In genomic region chr3:89576417-89576816, GRCh38 we compare ENCODE assay signal across 36 cellular contexts.
"Had no signal": no experiment of that assay in that cellular context is flagged by ENCODE, and none has a peak within 500 bp of the region (broad histone marks: within the 10 kb centered on the region; RNA-seq: fewer than 3 reads in every experiment).

No MANE protein-coding gene starts in this region.

- H3K4me1 Mint-ChIP-seq: activated B cell treated with CpG ODN at 0.5 μM for 24 hours; activated CD4-positive, alpha-beta memory T cell treated with anti-CD3 and anti-CD28 coated beads, Interleukin-2, amount 10 ng/mL, durations not matched to agents 7 days and 5 days; activated CD4-positive, alpha-beta T cell treated with anti-CD3 and anti-CD28 coated beads, Interleukin-2, amount 10 ng/mL, durations not matched to agents 7 days and 5 days; activated CD8-positive, alpha-beta memory T cell treated with anti-CD3 and anti-CD28 coated beads, Interleukin-2, amount 10 ng/mL, durations not matched to agents 7 days and 5 days; activated naive CD4-positive, alpha-beta T cell treated with anti-CD3 and anti-CD28 coated beads, Interleukin-2, amount 10 ng/mL, durations not matched to agents 7 days and 5 days; activated naive CD4-positive, alpha-beta T cell treated with anti-CD3 and anti-CD28 coated beads, Interleukin-2, amount 50 U/mL, for 24 hours; activated naive CD8-positive, alpha-beta T cell treated with anti-CD3 and anti-CD28 coated beads, Interleukin-2, amount 10 ng/mL, durations not matched to agents 7 days and 5 days; activated naive CD8-positive, alpha-beta T cell treated with anti-CD3 and anti-CD28 coated beads, Interleukin-2, amount 50 U/mL, for 24 hours; central memory CD8-positive, alpha-beta T cell had no signal

- H3K27ac Mint-ChIP-seq: activated B cell treated with CpG ODN at 0.5 μM for 24 hours; activated CD4-positive, alpha-beta memory T cell treated with anti-CD3 and anti-CD28 coated beads, Interleukin-2, amount 10 ng/mL, durations not matched to agents 7 days and 5 days; activated CD4-positive, alpha-beta T cell treated with anti-CD3 and anti-CD28 coated beads, Interleukin-2, amount 10 ng/mL, durations not matched to agents 7 days and 5 days; activated CD8-positive, alpha-beta memory T cell treated with anti-CD3 and anti-CD28 coated beads, Interleukin-2, amount 10 ng/mL, durations not matched to agents 7 days and 5 days; activated CD8-positive, alpha-beta T cell treated with anti-CD3 and anti-CD28 coated beads, Interleukin-2, amount 10 ng/mL, durations not matched to agents 7 days and 5 days; activated naive CD4-positive, alpha-beta T cell treated with anti-CD3 and anti-CD28 coated beads, Interleukin-2, amount 10 ng/mL, durations not matched to agents 7 days and 5 days; activated naive CD4-positive, alpha-beta T cell treated with anti-CD3 and anti-CD28 coated beads, Interleukin-2, amount 50 U/mL, for 24 hours; activated naive CD8-positive, alpha-beta T cell; activated naive CD8-positive, alpha-beta T cell treated with anti-CD3 and anti-CD28 coated beads, Interleukin-2, amount 10 ng/mL, durations not matched to agents 7 days and 5 days; activated naive CD8-positive, alpha-beta T cell treated with anti-CD3 and anti-CD28 coated beads, Interleukin-2, amount 50 U/mL, for 24 hours; activated T-cell treated with anti-CD3 and anti-CD28 coated beads, Interleukin-2, amount 50 U/mL, for 24 hours; activated T-helper 2 cell treated with anti-CD3 and anti-CD28 coated beads, Interferon-gamma antibody, Interleukin-2, Interleukin-4, amounts not matched to agents 10 μg/mL and 5 μg/mL and 100 μg/mL, durations not matched to agents 14 hours and 24 hours and 36 hours; T-helper 1 cell treated with Interleukin-12 subunit alpha and Interleukin-12 subunit beta and Interleukin-4 antibody, amounts not matched to agents 30 μg/mL and 1 μg/mL, for 36 hours; T-helper 2 cell treated with Interferon-gamma antibody and Interleukin-4, amounts not matched to agents 5 μg/mL and 100 μg/mL, for 36 hours had no signal

- H3K4me3 ChIP-seq: ascending aorta, cardiac muscle cell had no signal

- H3K27ac ChIP-seq: ascending aorta, cardiac muscle cell, VCaP had no signal

- H3K9me3 Mint-ChIP-seq: activated B cell treated with CpG ODN at 0.5 μM for 24 hours; activated CD4-positive, alpha-beta memory T cell treated with anti-CD3 and anti-CD28 coated beads, Interleukin-2, amount 10 ng/mL, durations not matched to agents 7 days and 5 days; activated CD4-positive, alpha-beta T cell treated with anti-CD3 and anti-CD28 coated beads, Interleukin-2, amount 10 ng/mL, durations not matched to agents 7 days and 5 days; activated naive CD4-positive, alpha-beta T cell treated with anti-CD3 and anti-CD28 coated beads, Interleukin-2, amount 50 U/mL, for 24 hours; activated T-cell treated with anti-CD3 and anti-CD28 coated beads, Interleukin-2, amount 50 U/mL, for 24 hours; brain; T-helper 1 cell treated with Interleukin-12 subunit alpha and Interleukin-12 subunit beta and Interleukin-4 antibody, amounts not matched to agents 30 μg/mL and 1 μg/mL, for 36 hours had no signal

- FAIRE-seq: bronchial epithelial cell, TTC549 had no signal

- ATAC-seq: activated CD8-positive, alpha-beta memory T cell treated with anti-CD3 and anti-CD28 coated beads, Interleukin-2, amount 10 ng/mL, durations not matched to agents 7 days and 5 days; activated CD8-positive, alpha-beta T cell treated with anti-CD3 and anti-CD28 coated beads, Interleukin-2, amount 10 ng/mL, durations not matched to agents 7 days and 5 days; activated naive CD8-positive, alpha-beta T cell treated with anti-CD3 and anti-CD28 coated beads, Interleukin-2, amount 50 U/mL, for 24 hours had no signal

- H3K9me3 ChIP-seq: ascending aorta had no signal

- H3K36me3 Mint-ChIP-seq: activated CD8-positive, alpha-beta memory T cell treated with anti-CD3 and anti-CD28 coated beads, Interleukin-2, amount 10 ng/mL, durations not matched to agents 7 days and 5 days; activated naive CD4-positive, alpha-beta T cell treated with anti-CD3 and anti-CD28 coated beads, Interleukin-2, amount 10 ng/mL, durations not matched to agents 7 days and 5 days; activated naive CD4-positive, alpha-beta T cell treated with anti-CD3 and anti-CD28 coated beads, Interleukin-2, amount 50 U/mL, for 24 hours; activated naive CD8-positive, alpha-beta T cell; activated naive CD8-positive, alpha-beta T cell treated with anti-CD3 and anti-CD28 coated beads, Interleukin-2, amount 10 ng/mL, durations not matched to agents 7 days and 5 days; brain had no signal

- H3K27me3 Mint-ChIP-seq: activated B cell treated with CpG ODN at 0.5 μM for 24 hours; activated CD4-positive, alpha-beta memory T cell treated with anti-CD3 and anti-CD28 coated beads, Interleukin-2, amount 10 ng/mL, durations not matched to agents 7 days and 5 days; activated CD4-positive, alpha-beta T cell treated with anti-CD3 and anti-CD28 coated beads, Interleukin-2, amount 10 ng/mL, durations not matched to agents 7 days and 5 days; activated CD8-positive, alpha-beta memory T cell treated with anti-CD3 and anti-CD28 coated beads, Interleukin-2, amount 10 ng/mL, durations not matched to agents 7 days and 5 days; activated naive CD4-positive, alpha-beta T cell treated with anti-CD3 and anti-CD28 coated beads, Interleukin-2, amount 10 ng/mL, durations not matched to agents 7 days and 5 days; activated naive CD4-positive, alpha-beta T cell treated with anti-CD3 and anti-CD28 coated beads, Interleukin-2, amount 50 U/mL, for 24 hours; activated naive CD8-positive, alpha-beta T cell; activated naive CD8-positive, alpha-beta T cell treated with anti-CD3 and anti-CD28 coated beads, Interleukin-2, amount 10 ng/mL, durations not matched to agents 7 days and 5 days; activated naive CD8-positive, alpha-beta T cell treated with anti-CD3 and anti-CD28 coated beads, Interleukin-2, amount 50 U/mL, for 24 hours; activated T-cell treated with anti-CD3 and anti-CD28 coated beads, Interleukin-2, amount 50 U/mL, for 24 hours; brain; central memory CD8-positive, alpha-beta T cell had no signal

- DNase-seq: activated B cell treated with CpG ODN at 0.5 μM for 24 hours; activated CD4-positive, alpha-beta memory T cell treated with anti-CD3 and anti-CD28 coated beads, Interleukin-2, amount 10 ng/mL, durations not matched to agents 7 days and 5 days; activated CD4-positive, alpha-beta T cell treated with anti-CD3 and anti-CD28 coated beads for 4 hours; activated CD4-positive, alpha-beta T cell treated with anti-CD3 and anti-CD28 coated beads, Interleukin-2, amount 10 ng/mL, durations not matched to agents 7 days and 5 days; activated CD4-positive, alpha-beta T cell treated with anti-CD3 and anti-CD28 coated beads, Interleukin-2, amount 50 U/mL, for 48 hours; activated CD4-positive, CD25-positive, alpha-beta regulatory T cell treated with anti-CD3 and anti-CD28 coated beads, Interleukin-2, amount 50 U/mL, for 72 hours; activated CD8-positive, alpha-beta memory T cell treated with anti-CD3 and anti-CD28 coated beads for 24 hours; activated CD8-positive, alpha-beta memory T cell treated with anti-CD3 and anti-CD28 coated beads, Interleukin-2, amount 10 ng/mL, durations not matched to agents 7 days and 5 days; activated CD8-positive, alpha-beta memory T cell treated with anti-CD3 and anti-CD28 coated beads, Interleukin-2, amount 50 U/mL, for 48 hours; activated CD8-positive, alpha-beta T cell treated with anti-CD3 and anti-CD28 coated beads, Interleukin-2, amount 10 ng/mL, durations not matched to agents 7 days and 5 days; activated effector memory CD4-positive, alpha-beta T cell treated with Interleukin-2 at 50 U/mL for 16 hours; activated gamma-delta T cell; activated naive CD4-positive, alpha-beta T cell treated with anti-CD3 and anti-CD28 coated beads, Interleukin-2, amount 10 ng/mL, durations not matched to agents 7 days and 5 days; activated naive CD4-positive, alpha-beta T cell treated with Interleukin-2 at 50 U/mL for 16 hours; activated naive CD8-positive, alpha-beta T cell treated with anti-CD3 and anti-CD28 coated beads, Interleukin-2, amount 10 ng/mL, durations not matched to agents 7 days and 5 days; activated naive CD8-positive, alpha-beta T cell treated with anti-CD3 and anti-CD28 coated beads, Interleukin-2, amount 50 U/mL, for 24 hours; activated T-cell treated with anti-CD3 and anti-CD28 coated beads, Interleukin-2, amount 50 U/mL, for 24 hours; activated T-cell treated with anti-CD3 and anti-CD28 coated beads, Interleukin-2, amount 50 U/mL, for 48 hours; amygdala; anterior cingulate cortex; caudate nucleus; cerebellar nuclear complex; T-helper 2 cell; T-helper 9 cell had no signal

- H3K27me3 ChIP-seq: ascending aorta had no signal

- H3K4me3 Mint-ChIP-seq: activated B cell treated with CpG ODN at 0.5 μM for 24 hours; activated CD4-positive, alpha-beta memory T cell treated with anti-CD3 and anti-CD28 coated beads, Interleukin-2, amount 10 ng/mL, durations not matched to agents 7 days and 5 days; activated CD4-positive, alpha-beta T cell treated with anti-CD3 and anti-CD28 coated beads, Interleukin-2, amount 10 ng/mL, durations not matched to agents 7 days and 5 days; activated CD8-positive, alpha-beta memory T cell treated with anti-CD3 and anti-CD28 coated beads, Interleukin-2, amount 10 ng/mL, durations not matched to agents 7 days and 5 days; activated CD8-positive, alpha-beta T cell treated with anti-CD3 and anti-CD28 coated beads, Interleukin-2, amount 10 ng/mL, durations not matched to agents 7 days and 5 days; activated naive CD4-positive, alpha-beta T cell treated with anti-CD3 and anti-CD28 coated beads, Interleukin-2, amount 10 ng/mL, durations not matched to agents 7 days and 5 days; activated naive CD4-positive, alpha-beta T cell treated with anti-CD3 and anti-CD28 coated beads, Interleukin-2, amount 50 U/mL, for 24 hours; activated naive CD8-positive, alpha-beta T cell; activated naive CD8-positive, alpha-beta T cell treated with anti-CD3 and anti-CD28 coated beads, Interleukin-2, amount 10 ng/mL, durations not matched to agents 7 days and 5 days; activated naive CD8-positive, alpha-beta T cell treated with anti-CD3 and anti-CD28 coated beads, Interleukin-2, amount 50 U/mL, for 24 hours; activated T-cell treated with anti-CD3 and anti-CD28 coated beads, Interleukin-2, amount 50 U/mL, for 24 hours; brain; central memory CD8-positive, alpha-beta T cell; T-helper 1 cell treated with Interleukin-12 subunit alpha and Interleukin-12 subunit beta and Interleukin-4 antibody, amounts not matched to agents 30 μg/mL and 1 μg/mL, for 36 hours; T-helper 2 cell treated with Interferon-gamma antibody and Interleukin-4, amounts not matched to agents 5 μg/mL and 100 μg/mL, for 36 hours had no signal

- H3K36me3 ChIP-seq: ascending aorta, cardiac muscle cell had no signal
